18 cellular contexts compared by ENCODE assay signal in the genomic region with DNA sequence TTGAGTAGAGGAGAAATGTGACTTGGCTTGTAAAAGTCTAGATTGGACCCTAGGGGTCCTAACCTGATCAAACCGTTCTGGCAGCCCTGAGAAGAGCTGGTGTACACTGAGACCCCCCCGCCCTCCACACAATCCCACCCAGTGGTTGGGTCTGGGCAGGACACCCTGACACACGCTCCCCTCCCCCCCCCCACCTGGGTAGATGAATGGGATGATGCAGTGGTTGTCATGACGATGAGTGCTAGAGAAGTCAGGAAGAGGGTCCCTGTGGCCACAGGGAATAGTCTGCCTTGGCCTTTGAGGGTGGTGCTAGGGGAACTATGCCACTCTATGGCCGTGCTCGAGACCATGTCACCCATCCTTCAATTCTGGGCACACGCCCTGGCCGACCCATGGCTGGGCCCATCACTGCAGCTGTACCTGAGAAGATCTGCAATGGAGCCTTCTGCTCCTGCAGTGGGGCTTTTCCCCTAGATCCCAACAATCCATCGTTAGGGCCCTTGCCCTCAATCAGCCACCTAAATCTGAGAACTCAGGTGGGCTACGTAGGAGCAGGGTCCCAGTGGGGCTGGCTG.
"Had no signal": no experiment of that assay in that cellular context is flagged by ENCODE, and none has a peak within 500 bp of the region (broad histone marks: within the 10 kb centered on the region; RNA-seq: fewer than 3 reads in every experiment).

No MANE protein-coding gene starts in this region.

- H2AFZ ChIP-seq: parathyroid adenoma had no signal

- H3K4me3 Mint-ChIP-seq: activated naive CD8-positive, alpha-beta T cell treated with anti-CD3 and anti-CD28 coated beads, Interleukin-2, amount 10 ng/mL, durations not matched to agents 7 days and 5 days; stimulated activated memory B cell treated with anti-CD40 and anti-IgM and Interleukin-4, amounts not matched to agents 10 μg/mL and 1 μg/mL and 100 μg/mL, for 72 hours; T-helper 2 cell treated with Interferon-gamma antibody and Interleukin-4, amounts not matched to agents 5 μg/mL and 100 μg/mL, for 36 hours had no signal

- H3K27ac ChIP-seq: dorsolateral prefrontal cortex, foreskin keratinocyte, left lung, parathyroid adenoma, sigmoid colon, testis, upper lobe of right lung had no signal

- H3K4me3 ChIP-seq: dorsolateral prefrontal cortex, left lung, sigmoid colon, testis, upper lobe of right lung had no signal

- H3K9ac ChIP-seq: parathyroid adenoma had no signal

- H3K9me3 ChIP-seq: left lung, neutrophil, sigmoid colon, testis, upper lobe of right lung had no signal

- H3K27me3 ChIP-seq: foreskin keratinocyte, left lung, neutrophil, sigmoid colon, testis, upper lobe of right lung had no signal

- H3K9me3 Mint-ChIP-seq: activated naive CD8-positive, alpha-beta T cell treated with anti-CD3 and anti-CD28 coated beads, Interleukin-2, amount 10 ng/mL, durations not matched to agents 7 days and 5 days; brain; stimulated activated memory B cell treated with anti-CD40 and anti-IgM and Interleukin-4, amounts not matched to agents 10 μg/mL and 1 μg/mL and 100 μg/mL, for 72 hours; T-helper 2 cell treated with Interferon-gamma antibody and Interleukin-4, amounts not matched to agents 5 μg/mL and 100 μg/mL, for 36 hours had no signal

- H3K27ac Mint-ChIP-seq: activated naive CD8-positive, alpha-beta T cell treated with anti-CD3 and anti-CD28 coated beads, Interleukin-2, amount 10 ng/mL, durations not matched to agents 7 days and 5 days; stimulated activated memory B cell treated with anti-CD40 and anti-IgM and Interleukin-4, amounts not matched to agents 10 μg/mL and 1 μg/mL and 100 μg/mL, for 72 hours; T-helper 2 cell treated with Interferon-gamma antibody and Interleukin-4, amounts not matched to agents 5 μg/mL and 100 μg/mL, for 36 hours had no signal

- ATAC-seq: foreskin keratinocyte; left lung; stimulated activated memory B cell treated with anti-CD40 and anti-IgM and Interleukin-4, amounts not matched to agents 10 μg/mL and 1 μg/mL and 100 μg/mL, for 72 hours; upper lobe of right lung had no signal

- DNase-seq: activated CD4-positive, alpha-beta T cell treated with anti-CD3 and anti-CD28 coated beads, Interleukin-2, amount 50 U/mL, for 48 hours; activated naive CD4-positive, alpha-beta T cell; activated naive CD8-positive, alpha-beta T cell treated with anti-CD3 and anti-CD28 coated beads, Interleukin-2, amount 10 ng/mL, durations not matched to agents 7 days and 5 days; amygdala; caudate nucleus; foreskin keratinocyte; hippocampal formation; sigmoid colon; stimulated activated CD4-positive, alpha-beta T cell treated with anti-CD3 and anti-CD28 coated beads, Interleukin-4, amount 100 ng/mL, for 4 hours; testis; upper lobe of right lung had no signal

- H3K4me1 ChIP-seq: foreskin keratinocyte, testis, upper lobe of right lung had no signal

- H3K27me3 Mint-ChIP-seq: activated naive CD8-positive, alpha-beta T cell treated with anti-CD3 and anti-CD28 coated beads, Interleukin-2, amount 10 ng/mL, durations not matched to agents 7 days and 5 days; stimulated activated memory B cell treated with anti-CD40 and anti-IgM and Interleukin-4, amounts not matched to agents 10 μg/mL and 1 μg/mL and 100 μg/mL, for 72 hours had no signal
